ENCODE assay signal across 11 cellular contexts in genomic region chr9:105500108-105500766, GRCh38. TPM values are rescaled to one million over a fixed set of nuclear protein-coding genes. Genes with fewer than 3 reads are reported as not detected.
DNase-seq lines count a peak whose midpoint lies in the region; ATAC-seq, FAIRE-seq and TF ChIP-seq lines count a peak whose summit lies in the region.
"Had no signal": no experiment of that assay in that cellular context is flagged by ENCODE, and none has a peak within 500 bp of the region (broad histone marks: within the 10 kb centered on the region; RNA-seq: fewer than 3 reads in every experiment).

No MANE protein-coding gene starts in this region.

- no peak overlapping the region for H3K9ac ChIP-seq in kidney (ENCODE audit: low read length in 2 of 2)

- H3K27ac ChIP-seq in kidney (ENCODE audit: low read depth in 2 of 2, low read length in 2 of 2) = no peak overlapping the region
- H3K27ac ChIP-seq: lower lobe of right lung had no signal

- H3K36me3 ChIP-seq in bronchial epithelial cell (ENCODE audit: control insufficient read depth, insufficient read depth, low read length) (no peaks in the 10 kb centered on the region), kidney (ENCODE audit: control insufficient read depth in 1 of 2, insufficient read depth in 2 of 2, low read length in 2 of 2) (no peaks in the 10 kb centered on the region)
- H3K36me3 ChIP-seq: lower lobe of right lung had no signal

- intact Hi-C loops in kidney (cut with DNase I) = no loop called here
- intact Hi-C loops in left ventricle myocardium superior (cut with micrococcal nuclease) = no loop called here

- H3K4me3 ChIP-seq in bronchial epithelial cell (ENCODE audit: low read depth, low read length) = no peak overlapping the region
- no peak overlapping the region for H3K4me3 ChIP-seq in kidney (ENCODE audit: low read length in 2 of 2)
- H3K4me3 ChIP-seq: lower lobe of right lung had no signal

- no peaks in the 10 kb centered on the region for H3K27me3 ChIP-seq in bronchial epithelial cell (ENCODE audit: control insufficient read depth, insufficient read depth, low read length)

- TF ChIP-seq CTCF in bronchial epithelial cell (IDR thresholded peaks at IDR 0.05; ENCODE audit: insufficient read depth, low read length, severe bottlenecking) (no peak), kidney (IDR thresholded peaks at IDR 0.05; ENCODE audit: borderline replicate concordance, extremely low read depth, insufficient read depth) (no peak)

- H3K4me1 ChIP-seq in kidney (ENCODE audit: control insufficient read depth in 1 of 2, insufficient read depth in 1 of 2, low read depth in 1 of 2, low read length in 2 of 2) = no peaks in the 10 kb centered on the region
- H3K4me1 ChIP-seq: lower lobe of right lung had no signal

- ATAC-seq in GM21423 (IDR thresholded peaks at IDR 0.05; ENCODE audit: unreplicated experiment) = peak; percentile 83
- peak; percentile 77 for ATAC-seq in HG03280 (IDR thresholded peaks at IDR 0.05; ENCODE audit: unreplicated experiment)
- ATAC-seq in left ventricle myocardium superior = no peak

- peak; percentile 61; the same call in 1 of the 2 replicates for TF ChIP-seq POLR2A in GM12891 (IDR thresholded peaks at IDR 0.05; ENCODE audit: low read depth, low read length)

- peak; percentile 8 for DNase-seq in GM12891 (ENCODE audit: insufficient read length, low spot score)
- peak; percentile 10 for DNase-seq in bronchial epithelial cell (ENCODE audit: low read depth)
- DNase-seq in C1 segment of cervical spinal cord (lab: John Stamatoyannopoulos, UW) = no peak
- DNase-seq in kidney = no peak
- DNase-seq in left ventricle myocardium superior = no peak
- no peak for DNase-seq in AG08396 (ENCODE audit: low spot score)
- DNase-seq: caudate nucleus, lower lobe of right lung had no signal

- FAIRE-seq in GM12891 (lab: Jason Lieb, UNC) (peak; percentile 13), bronchial epithelial cell (lab: Jason Lieb, UNC) (no peak), kidney (lab: Jason Lieb, UNC) (no peak)
- FAIRE-seq: TTC549 had no signal

- no peaks in the 10 kb centered on the region for H3K9me3 ChIP-seq in kidney (ENCODE audit: control insufficient read depth in 1 of 2, low read length in 2 of 2)
- H3K9me3 ChIP-seq: lower lobe of right lung had no signal

TF ChIP-seq in GM12891, 5 proteins besides CTCF, POLR2A, EP300 and RAD21:
- TF ChIP-seq POU2F2 (IDR thresholded peaks at IDR 0.05; ENCODE audit: low read depth, low read length) (no peak), TAF1 (IDR thresholded peaks at IDR 0.05; ENCODE audit: low read depth, low read length) (peak; percentile 32; the same call in 1 of the 2 replicates), PAX5 (IDR thresholded peaks at IDR 0.05; ENCODE audit: insufficient read depth, low read length, severe bottlenecking) (no peak), SPI1 (IDR thresholded peaks at IDR 0.05; ENCODE audit: low read depth, low read length) (peak; percentile 72)
TF ChIP-seq in GM12891: peak in this region for 2.

RNA-seq across cellular contexts. Expression of gene FSD1L, which starts 52.4 kb away (rescaled TPM):
- polyA plus RNA-seq in GM12891 (2012; ENCODE audit: low read depth, missing spikeins) = 6.7 TPM
- 2.4 and 4.2 TPM in 2 replicates for total RNA-seq in bronchial epithelial cell
- 13.2 TPM for total RNA-seq in kidney
- 1.4 TPM for polyA plus RNA-seq in kidney (ENCODE audit: insufficient read depth, low read depth, low replicate concordance)
- total RNA-seq in left ventricle myocardium superior = 4.8 TPM

RNA-seq across cellular contexts. Expression of gene FKTN, which starts 57.7 kb away (rescaled TPM):
- polyA plus RNA-seq in GM12891 (2012; ENCODE audit: low read depth, missing spikeins) = 3.9 TPM
- total RNA-seq in bronchial epithelial cell (17.0 and 17.9 TPM in 2 replicates), kidney (21.4 TPM), left ventricle myocardium superior (8.8 TPM)
- 5.9 TPM for polyA plus RNA-seq in kidney (ENCODE audit: insufficient read depth, low read depth, low replicate concordance)

Comparison
In these comparisons a context has a peak if more than half of its experiments do, and no peak if none do; other contexts are left out.
1. DNase-seq: peak in GM12891 (single experiment) and bronchial epithelial cell (single experiment); none in C1 segment of cervical spinal cord (0 of 14), kidney (single experiment), left ventricle myocardium superior (single experiment) and AG08396 (single experiment).